In the genomic region with DNA sequence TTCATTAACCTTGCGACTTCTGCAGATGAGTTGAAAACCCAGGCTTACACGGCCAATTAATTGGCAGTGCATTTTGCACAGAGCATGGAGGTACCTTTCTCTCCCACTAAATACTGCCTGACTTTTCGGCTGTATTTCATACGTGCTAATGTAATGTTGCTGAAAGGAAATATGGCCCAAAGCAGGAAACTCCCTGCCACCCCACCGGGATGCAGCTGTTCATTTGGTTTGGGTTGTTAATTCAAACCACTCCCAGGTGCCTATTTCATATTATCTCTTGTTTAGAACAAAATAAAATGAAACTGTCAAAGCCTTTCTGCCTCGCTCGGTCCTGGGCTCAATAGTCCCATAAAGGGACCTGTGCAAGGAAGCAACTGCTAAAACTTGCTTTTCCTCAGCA, we compare ENCODE assay signal across 16 cellular contexts.
DNase-seq lines count a peak whose midpoint lies in the region; ATAC-seq lines count a peak whose summit lies in the region.
"Had no signal": no experiment of that assay in that cellular context is flagged by ENCODE, and none has a peak within 500 bp of the region (broad histone marks: within the 10 kb centered on the region; RNA-seq: fewer than 3 reads in every experiment).

No MANE protein-coding gene starts in this region.

- H3K4me3 ChIP-seq in Jurkat, Clone E6-1 (ENCODE audit: low read length), result no peak overlapping the region

- ATAC-seq in HG02840 (IDR thresholded peaks at IDR 0.05; ENCODE audit: low FRiP score, unreplicated experiment) (no peak), HG02852 (IDR thresholded peaks at IDR 0.05; ENCODE audit: unreplicated experiment) (no peak)
- ATAC-seq: HCT116 had no signal

- DNase-seq in Jurkat, Clone E6-1 (ENCODE audit: low read depth, low spot score), result peak; percentile 11
- DNase-seq in UCSD-AML1 (lab: John Stamatoyannopoulos, UW; ENCODE audit: unreplicated experiment) (peak; percentile 35), left kidney (ENCODE audit: low read depth, low spot score) (peak; percentile 84), DMS53 (lab: John Stamatoyannopoulos, UW) (no peak)
- DNase-seq: ACHN; BE2C; CD4-positive, alpha-beta memory T cell; DMS153; DMS79 treated with DMSO at 0.1 percent for 48 hours; GF-D8; GOT3; H7; HFFc6 had no signal
